9 cellular contexts compared by ENCODE assay signal in genomic region chr15:85831415-85832113, GRCh38. TPM values are rescaled to one million over a fixed set of nuclear protein-coding genes. Genes with fewer than 3 reads are reported as not detected.
DNase-seq lines count a peak whose midpoint lies in the region; ATAC-seq, FAIRE-seq and TF ChIP-seq lines count a peak whose summit lies in the region.
"Had no signal": no experiment of that assay in that cellular context is flagged by ENCODE, and none has a peak within 500 bp of the region (broad histone marks: within the 10 kb centered on the region; RNA-seq: fewer than 3 reads in every experiment).

No MANE protein-coding gene starts in this region.

- H3K36me3 Mint-ChIP-seq in activated naive CD4-positive, alpha-beta T cell treated with anti-CD3 and anti-CD28 coated beads for 36 hours (ENCODE audit: low read depth), result no peaks in the 10 kb centered on the region

- H3K27me3 Mint-ChIP-seq in activated naive CD4-positive, alpha-beta T cell treated with anti-CD3 and anti-CD28 coated beads for 36 hours (ENCODE audit: low read depth), result no peaks in the 10 kb centered on the region

- H3K79me2 ChIP-seq in parathyroid adenoma, result no peaks in the 10 kb centered on the region

- FAIRE-seq in RCC 7860 (lab: Jason Lieb, UNC), result no peak
- FAIRE-seq: A204.1 had no signal

- no peak for ATAC-seq in HG02571 (IDR thresholded peaks at IDR 0.05; ENCODE audit: unreplicated experiment)

- no peak overlapping the region for H3K9ac ChIP-seq in parathyroid adenoma

- H3K4me3 ChIP-seq in parathyroid adenoma (ENCODE audit: low read depth, low read length), result no peak overlapping the region

- H2AFZ ChIP-seq in parathyroid adenoma, result no peak overlapping the region

- H3K9me3 ChIP-seq in parathyroid adenoma (ENCODE audit: control insufficient read depth, low read length), result no peaks in the 10 kb centered on the region

- no peaks in the 10 kb centered on the region for H3K27me3 ChIP-seq in parathyroid adenoma (ENCODE audit: control insufficient read depth, insufficient read depth, low read length)

- intact Hi-C loops in activated naive CD4-positive, alpha-beta T cell treated with anti-CD3 and anti-CD28 coated beads for 36 hours (cut with micrococcal nuclease), result loop anchor here (1.0 kb wide), 1 partner anchor 101 kb away; no protein-coding TSS in a partner anchor

- no peaks in the 10 kb centered on the region for H3K4me1 Mint-ChIP-seq in activated naive CD4-positive, alpha-beta T cell treated with anti-CD3 and anti-CD28 coated beads for 36 hours (ENCODE audit: low read depth)

- H3K4me2 ChIP-seq in parathyroid adenoma (ENCODE audit: low read length), result no peak overlapping the region

- H3K4me1 ChIP-seq in parathyroid adenoma, result no peaks in the 10 kb centered on the region

- CTCF ChIA-PET in activated naive CD4-positive, alpha-beta T cell treated with anti-CD3 and anti-CD28 coated beads for 36 hours (lab: Charles Lee), result interaction anchor here (0.6 to 1.3 kb wide), 3 partner anchors 89 to 102 kb away, joined by 3 to 5 read pairs (median 4); no protein-coding TSS in a partner anchor

- H3K36me3 ChIP-seq in parathyroid adenoma (ENCODE audit: control insufficient read depth, insufficient read depth, low read length), result no peaks in the 10 kb centered on the region

- peak; percentile 9 to 43 (median 13) for DNase-seq in NCI-H1417 (lab: John Stamatoyannopoulos, UW)
- no peak for DNase-seq in NCI-H1417 treated with DMSO at 0.1 percent for 48 hours (lab: John Stamatoyannopoulos, UW)
- DNase-seq in NCI-H2227 (lab: John Stamatoyannopoulos, UW; ENCODE audit: unreplicated experiment), result peak; percentile 37
- DNase-seq in activated naive CD4-positive, alpha-beta T cell treated with anti-CD3 and anti-CD28 coated beads for 36 hours, result peak; percentile 60
- peak; percentile 43 for DNase-seq in globus pallidus (ENCODE audit: low spot score)
- DNase-seq in RCC 7860 (ENCODE audit: low spot score), result no peak

- H3K9me3 Mint-ChIP-seq in activated naive CD4-positive, alpha-beta T cell treated with anti-CD3 and anti-CD28 coated beads for 36 hours, result no peaks in the 10 kb centered on the region

- no peak overlapping the region for H3K27ac ChIP-seq in parathyroid adenoma

- peak; percentile 32 for TF ChIP-seq CTCF in parathyroid adenoma (IDR thresholded peaks at IDR 0.05)

- no peak overlapping the region for H3K27ac Mint-ChIP-seq in activated naive CD4-positive, alpha-beta T cell treated with anti-CD3 and anti-CD28 coated beads for 36 hours

- no peak overlapping the region for H3K4me3 Mint-ChIP-seq in activated naive CD4-positive, alpha-beta T cell treated with anti-CD3 and anti-CD28 coated beads for 36 hours

RNA-seq across cellular contexts. Expression of gene KLHL25, which starts 36.8 kb away (rescaled TPM):
- 1 to 10 TPM; 5.3 to 5.4 TPM for total RNA-seq in activated naive CD4-positive, alpha-beta T cell treated with anti-CD3 and anti-CD28 coated beads for 36 hours

Comparison
In these comparisons a context has a peak if more than half of its experiments do, and no peak if none do; other contexts are left out.
1. DNase-seq: peak in NCI-H1417 (3 of 3), NCI-H2227 (single experiment), activated naive CD4-positive, alpha-beta T cell treated with anti-CD3 and anti-CD28 coated beads for 36 hours (single experiment) and globus pallidus (single experiment); none in NCI-H1417 treated with DMSO at 0.1 percent for 48 hours (single experiment) and RCC 7860 (single experiment).